ENCODE assay signal across 14 cellular contexts in the genomic region with DNA sequence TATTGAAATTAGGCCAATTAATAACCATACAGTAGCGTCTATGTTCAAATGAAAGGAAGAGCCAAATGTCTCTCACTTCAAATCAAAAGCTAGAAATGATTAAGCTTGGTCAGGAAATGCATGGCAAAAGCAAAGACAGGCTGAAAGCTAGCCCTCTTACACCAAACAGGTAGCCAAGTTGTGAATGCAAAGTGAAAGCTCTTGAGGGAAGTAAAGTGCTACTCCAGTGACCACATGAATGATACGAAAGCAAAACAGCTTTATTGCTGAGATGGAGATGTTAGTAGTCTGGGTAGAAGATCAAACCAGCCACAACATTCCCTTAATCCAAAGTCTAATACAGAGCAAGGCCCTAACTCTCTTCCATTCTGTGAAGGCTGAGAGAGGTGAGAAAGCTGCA.
DNase-seq lines count a peak whose midpoint lies in the region; ATAC-seq lines count a peak whose summit lies in the region.
"Had no signal": no experiment of that assay in that cellular context is flagged by ENCODE, and none has a peak within 500 bp of the region (broad histone marks: within the 10 kb centered on the region; RNA-seq: fewer than 3 reads in every experiment).

No MANE protein-coding gene starts in this region.

- no peaks in the 10 kb centered on the region for H3K4me1 Mint-ChIP-seq in activated T-cell treated with anti-CD3 and anti-CD28 coated beads, Interleukin-2, amount 50 U/mL, for 72 hours (ENCODE audit: low read depth)

- peaks cover 21% of the 10 kb centered on the region for H3K27me3 Mint-ChIP-seq in activated T-cell treated with anti-CD3 and anti-CD28 coated beads, Interleukin-2, amount 50 U/mL, for 72 hours (ENCODE audit: low read depth)

- no peak overlapping the region for H3K27ac Mint-ChIP-seq in activated T-cell treated with anti-CD3 and anti-CD28 coated beads, Interleukin-2, amount 50 U/mL, for 72 hours
- H3K27ac Mint-ChIP-seq: effector memory CD8-positive, alpha-beta T cell had no signal

- H3K9me3 Mint-ChIP-seq in activated T-cell treated with anti-CD3 and anti-CD28 coated beads, Interleukin-2, amount 50 U/mL, for 72 hours: no peaks in the 10 kb centered on the region
- H3K9me3 Mint-ChIP-seq: effector memory CD8-positive, alpha-beta T cell had no signal

- DNase-seq in activated T-cell treated with anti-CD3 and anti-CD28 coated beads, Interleukin-2, amount 50 U/mL, for 72 hours: no peak
- DNase-seq in kidney tubule cell (ENCODE audit: low spot score): no peak
- no peak for DNase-seq in NCI-H774 (lab: John Stamatoyannopoulos, UW)
- DNase-seq: anterior cingulate cortex; DMS 273 treated with DMSO at 0.1 percent for 48 hours; effector memory CD8-positive, alpha-beta T cell; left cardiac atrium; NCI-H524; SHP77 had no signal

- ATAC-seq in GM18498 (IDR thresholded peaks at IDR 0.05; ENCODE audit: unreplicated experiment): peak; percentile 98
- ATAC-seq in GM19372 (IDR thresholded peaks at IDR 0.05; ENCODE audit: low read depth, unreplicated experiment): peak; percentile 87
- peak; percentile 89 for ATAC-seq in HG02763 (IDR thresholded peaks at IDR 0.05; ENCODE audit: unreplicated experiment)
- peak; percentile 98 for ATAC-seq in HG03460 (IDR thresholded peaks at IDR 0.05; ENCODE audit: unreplicated experiment)
- ATAC-seq in activated T-cell treated with anti-CD3 and anti-CD28 coated beads, Interleukin-2, amount 50 U/mL, for 72 hours (replicated peaks in 1 of 2): no peak
- ATAC-seq in HG02973 (IDR thresholded peaks at IDR 0.05; ENCODE audit: unreplicated experiment): no peak
- ATAC-seq: effector memory CD8-positive, alpha-beta T cell; left cardiac atrium had no signal

- no peak overlapping the region for H3K4me3 Mint-ChIP-seq in activated T-cell treated with anti-CD3 and anti-CD28 coated beads, Interleukin-2, amount 50 U/mL, for 72 hours
- H3K4me3 Mint-ChIP-seq: effector memory CD8-positive, alpha-beta T cell had no signal

- no peaks in the 10 kb centered on the region for H3K36me3 Mint-ChIP-seq in activated T-cell treated with anti-CD3 and anti-CD28 coated beads, Interleukin-2, amount 50 U/mL, for 72 hours (ENCODE audit: insufficient read depth in 2 of 2)

Comparison
In these comparisons a context has a peak if more than half of its experiments do, and no peak if none do; other contexts are left out.
1. ATAC-seq: peak in GM18498 (single experiment), GM19372 (single experiment), HG02763 (single experiment) and HG03460 (single experiment); none in activated T-cell treated with anti-CD3 and anti-CD28 coated beads, Interleukin-2, amount 50 U/mL, for 72 hours (0 of 2) and HG02973 (single experiment).